Comparison of ENCODE assay signal across 10 cellular contexts in the genomic region with DNA sequence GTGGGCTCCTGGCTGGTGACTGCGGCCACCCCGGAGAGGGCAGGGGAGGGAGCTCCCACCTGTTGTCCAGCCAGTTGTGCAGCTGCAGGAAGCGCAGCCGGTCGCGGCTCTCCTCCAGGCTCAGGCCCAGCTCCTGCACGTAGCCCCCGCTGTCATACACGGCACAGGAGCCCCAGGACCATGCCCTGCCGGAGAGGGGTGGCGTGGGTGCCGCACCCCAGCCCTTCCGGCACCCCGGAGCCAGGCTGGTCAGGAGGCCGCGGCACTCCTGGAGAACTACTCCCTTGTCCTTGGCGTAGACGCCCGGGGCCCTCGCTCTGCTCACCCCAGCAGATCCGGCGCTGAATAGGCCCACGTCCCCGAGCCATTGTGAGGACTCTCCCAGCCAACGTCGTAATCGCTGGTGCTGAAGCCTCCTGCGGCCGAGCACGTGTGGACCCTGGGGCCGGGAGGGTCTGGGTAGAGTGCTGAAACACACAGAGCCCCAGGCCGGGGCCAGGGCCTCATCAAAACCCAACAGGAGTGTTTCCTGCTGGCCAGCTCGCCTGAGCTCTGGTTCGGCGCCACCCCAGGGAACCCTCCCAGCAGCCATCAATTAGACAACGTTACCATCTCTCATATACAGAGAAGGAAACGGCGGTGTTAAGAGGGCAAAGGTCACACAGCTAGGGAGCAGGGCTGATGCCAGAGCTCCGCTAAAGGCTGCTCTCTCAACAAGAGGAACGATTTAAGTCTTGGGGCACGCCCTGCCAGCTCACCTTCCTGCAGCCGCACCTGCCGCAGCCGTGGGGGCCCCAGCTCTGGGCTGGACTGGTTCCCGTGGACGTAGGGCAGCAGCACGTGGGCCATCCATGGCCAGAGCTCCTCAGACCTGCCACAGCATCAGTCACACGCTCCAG. TPM values are rescaled to one million over a fixed set of nuclear protein-coding genes. Genes with fewer than 3 reads are reported as not detected.
A peak's percentile ranks its signal among the peaks of the same experiment; 100 is the strongest.
DNase-seq lines count a peak whose midpoint lies in the region; ATAC-seq and TF ChIP-seq lines count a peak whose summit lies in the region.
"Had no signal": no experiment of that assay in that cellular context is flagged by ENCODE, and none has a peak within 500 bp of the region (broad histone marks: within the 10 kb centered on the region; RNA-seq: fewer than 3 reads in every experiment).

No MANE protein-coding gene starts in this region.

- no peak for TF ChIP-seq POLR2A in suprapubic skin (IDR thresholded peaks at IDR 0.05)

- H3K27me3 ChIP-seq in ectodermal cell (ENCODE audit: control insufficient read depth, insufficient read depth, low read length, poor library complexity, severe bottlenecking) (no peaks in the 10 kb centered on the region), mesendoderm (ENCODE audit: insufficient read depth, low read length, poor library complexity) (no peaks in the 10 kb centered on the region), suprapubic skin (no peaks in the 10 kb centered on the region)

- intact Hi-C loops in activated CD4-positive, alpha-beta T cell treated with anti-CD3 and anti-CD28 coated beads for 36 hours (cut with DNase I, micrococcal nuclease): no loop called here

- CTCF ChIA-PET in activated CD4-positive, alpha-beta T cell treated with anti-CD3 and anti-CD28 coated beads for 36 hours (lab: Charles Lee): no interaction called here

- H2AK5ac ChIP-seq in mesendoderm (ENCODE audit: low read length): no peak overlapping the region

- H3K79me1 ChIP-seq in mesendoderm (ENCODE audit: low read length): no peaks in the 10 kb centered on the region

- no peak overlapping the region for H3K4ac ChIP-seq in mesendoderm (ENCODE audit: low read depth, low read length)

- H3K36me3 ChIP-seq in ectodermal cell (ENCODE audit: control insufficient read depth, insufficient read depth, low read length) (peaks cover 12% of the 10 kb centered on the region), mesendoderm (ENCODE audit: control insufficient read depth, insufficient read depth, low read length) (peaks cover 2% of the 10 kb centered on the region), suprapubic skin (peaks cover 95% of the 10 kb centered on the region)

- H3K9me3 ChIP-seq in ectodermal cell (ENCODE audit: control insufficient read depth, low read length): no peaks in the 10 kb centered on the region
- no peaks in the 10 kb centered on the region for H3K9me3 ChIP-seq in suprapubic skin

- H3K18ac ChIP-seq in mesendoderm (ENCODE audit: low read length): no peak overlapping the region

- peak overlapping the region; percentile 74 for H3K9ac ChIP-seq in mesendoderm (ENCODE audit: low read length)

- H3K4me3 ChIP-seq in ectodermal cell (ENCODE audit: insufficient read depth, low read depth, low read length) (peak overlapping the region; percentile 32), mesendoderm (ENCODE audit: low read length) (peak overlapping the region; percentile 7), suprapubic skin (peak overlapping the region; percentile 14)

- H3K9me3 Mint-ChIP-seq in activated CD4-positive, alpha-beta T cell treated with anti-CD3 and anti-CD28 coated beads for 36 hours (ENCODE audit: low read depth): no peaks in the 10 kb centered on the region
- H3K9me3 Mint-ChIP-seq: activated naive CD4-positive, alpha-beta T cell treated with anti-CD3 and anti-CD28 coated beads, Interleukin-2, amount 50 U/mL, for 72 hours had no signal

- H3K27ac Mint-ChIP-seq in activated CD4-positive, alpha-beta T cell treated with anti-CD3 and anti-CD28 coated beads for 36 hours: no peak overlapping the region

- no peak for ATAC-seq in GM18873 (IDR thresholded peaks at IDR 0.05; ENCODE audit: low FRiP score, unreplicated experiment)
- no peak for ATAC-seq in activated CD4-positive, alpha-beta T cell treated with anti-CD3 and anti-CD28 coated beads for 36 hours

- no peaks in the 10 kb centered on the region for H3K4me1 Mint-ChIP-seq in activated CD4-positive, alpha-beta T cell treated with anti-CD3 and anti-CD28 coated beads for 36 hours

- H3K27ac ChIP-seq in ectodermal cell (ENCODE audit: insufficient read depth, low read depth, low read length, poor library complexity, severe bottlenecking) (no peak overlapping the region), mesendoderm (ENCODE audit: low read depth, low read length) (peak overlapping the region; percentile 8), suprapubic skin (peak overlapping the region; percentile 50)

- no peak overlapping the region for H3K23ac ChIP-seq in mesendoderm (ENCODE audit: low read length)

- no peak for TF ChIP-seq EP300 in suprapubic skin (IDR thresholded peaks at IDR 0.05)

- no peak overlapping the region for H3K4me3 Mint-ChIP-seq in activated CD4-positive, alpha-beta T cell treated with anti-CD3 and anti-CD28 coated beads for 36 hours

- no peaks in the 10 kb centered on the region for H3K79me2 ChIP-seq in mesendoderm (ENCODE audit: control insufficient read depth, insufficient read depth, low read length)

- no peak overlapping the region for H4K5ac ChIP-seq in mesendoderm (ENCODE audit: low read length)

- POLR2A ChIA-PET in activated CD4-positive, alpha-beta T cell treated with anti-CD3 and anti-CD28 coated beads for 36 hours (lab: Charles Lee): no interaction called here

- H3K4me2 ChIP-seq in mesendoderm (ENCODE audit: low read length): peak overlapping the region; percentile 38

- peaks cover 10% of the 10 kb centered on the region for H3K4me1 ChIP-seq in ectodermal cell (ENCODE audit: control insufficient read depth, insufficient read depth, low read length)
- peaks cover 1% of the 10 kb centered on the region for H3K4me1 ChIP-seq in mesendoderm (ENCODE audit: control insufficient read depth, low read depth, low read length)
- H3K4me1 ChIP-seq in suprapubic skin: peaks cover 50% of the 10 kb centered on the region

- H3K36me3 Mint-ChIP-seq in activated CD4-positive, alpha-beta T cell treated with anti-CD3 and anti-CD28 coated beads for 36 hours (ENCODE audit: low read depth): peaks cover 6% of the 10 kb centered on the region
- H3K36me3 Mint-ChIP-seq: activated naive CD4-positive, alpha-beta T cell treated with anti-CD3 and anti-CD28 coated beads, Interleukin-2, amount 50 U/mL, for 72 hours had no signal

- no peak overlapping the region for H2BK120ac ChIP-seq in mesendoderm (ENCODE audit: low read depth, low read length)

- no peaks in the 10 kb centered on the region for H3K27me3 Mint-ChIP-seq in activated CD4-positive, alpha-beta T cell treated with anti-CD3 and anti-CD28 coated beads for 36 hours

- H3K56ac ChIP-seq in mesendoderm (ENCODE audit: low read length): peak overlapping the region; percentile 85

- no peak overlapping the region for H2BK5ac ChIP-seq in mesendoderm (ENCODE audit: low read length)

- 60 to 63% methylated on average over 48 of the region's 48 CpGs for WGBS in ectodermal cell, 2 experiments
- no CpG with 5 or more reads among the region's 48 CpGs for WGBS in mesendoderm (ENCODE audit: extremely low coverage, insufficient coverage, low lambda C conversion rate)
- 80% methylated on average over 23 of the region's 48 CpGs for WGBS in suprapubic skin

- H2BK15ac ChIP-seq in mesendoderm (replicated peaks; ENCODE audit: low read depth): no peak overlapping the region

- TF ChIP-seq CTCF in suprapubic skin (IDR thresholded peaks at IDR 0.05): no peak

- DNase-seq in LoVo (ENCODE audit: low spot score) (peak; percentile 83), mesendoderm (peak; percentile 33), suprapubic skin (ENCODE audit: low spot score in 2 of 2) (no peak), DMS153 (lab: John Stamatoyannopoulos, UW) (no peak)
- no peak for DNase-seq in activated CD4-positive, alpha-beta T cell treated with anti-CD3 and anti-CD28 coated beads for 36 hours
- DNase-seq: NCI-H1092, NCI-H446 treated with DMSO at 0.1 percent for 48 hours had no signal

- H4K8ac ChIP-seq in mesendoderm (ENCODE audit: low read depth, low read length): no peak overlapping the region

RNA-seq across cellular contexts. Expression of a gene that starts 43.7 kb away (rescaled TPM):
- 65.6 TPM for polyA plus RNA-seq in ectodermal cell (2013, experiment 1 of 4)
- polyA plus RNA-seq in ectodermal cell (2013, experiment 2 of 4): 61.0 TPM
- polyA plus RNA-seq in ectodermal cell (2013, experiment 3 of 4): 46.6 TPM
- polyA plus RNA-seq in ectodermal cell (2013, experiment 4 of 4): 64.9 TPM
- polyA plus RNA-seq in mesendoderm (2013, experiment 1 of 2): 15.0 TPM
- polyA plus RNA-seq in mesendoderm (2013, experiment 2 of 2): 15.3 TPM
- 100 to 1,000 TPM; 209 to 446 (median 293) TPM for total RNA-seq in suprapubic skin
- total RNA-seq in activated CD4-positive, alpha-beta T cell treated with anti-CD3 and anti-CD28 coated beads for 36 hours: 10 to 100 TPM; 64.3 to 71.2 TPM

RNA-seq across cellular contexts. Expression of a gene that starts 44.2 kb away (rescaled TPM):
- 91.4 TPM for polyA plus RNA-seq in ectodermal cell (2013, experiment 1 of 4)
- polyA plus RNA-seq in ectodermal cell (2013, experiment 2 of 4): 99.9 TPM
- 70.5 TPM for polyA plus RNA-seq in ectodermal cell (2013, experiment 3 of 4)
- 86.4 TPM for polyA plus RNA-seq in ectodermal cell (2013, experiment 4 of 4)
- 42.5 TPM for polyA plus RNA-seq in mesendoderm (2013, experiment 1 of 2)
- polyA plus RNA-seq in mesendoderm (2013, experiment 2 of 2): 41.1 TPM
- 100 to 1,000 TPM; 103 to 193 (median 143) TPM for total RNA-seq in suprapubic skin
- total RNA-seq in activated CD4-positive, alpha-beta T cell treated with anti-CD3 and anti-CD28 coated beads for 36 hours: 10 to 100 TPM; 49.6 to 72.9 TPM

RNA-seq across cellular contexts. Expression of a gene that starts 44.3 kb away (rescaled TPM):
- 42.3 TPM for polyA plus RNA-seq in ectodermal cell (2013, experiment 1 of 4)
- polyA plus RNA-seq in ectodermal cell (2013, experiment 2 of 4): 37.8 TPM
- 37.6 TPM for polyA plus RNA-seq in ectodermal cell (2013, experiment 3 of 4)
- 41.5 TPM for polyA plus RNA-seq in ectodermal cell (2013, experiment 4 of 4)
- 36.8 TPM for polyA plus RNA-seq in mesendoderm (2013, experiment 1 of 2)
- polyA plus RNA-seq in mesendoderm (2013, experiment 2 of 2): 36.0 TPM
- total RNA-seq in suprapubic skin: 10 to 100 TPM; 15.9 to 40.5 (median 20.9) TPM
- total RNA-seq in activated CD4-positive, alpha-beta T cell treated with anti-CD3 and anti-CD28 coated beads for 36 hours: 10 to 100 TPM; 22.6 to 26.1 TPM

RNA-seq across cellular contexts. Expression of a gene that starts 56.5 kb away (rescaled TPM):
- 2.9 TPM for polyA plus RNA-seq in ectodermal cell (2013, experiment 1 of 4)
- 3.4 TPM for polyA plus RNA-seq in ectodermal cell (2013, experiment 2 of 4)
- 3.6 TPM for polyA plus RNA-seq in ectodermal cell (2013, experiment 3 of 4)
- 4.9 TPM for polyA plus RNA-seq in ectodermal cell (2013, experiment 4 of 4)
- polyA plus RNA-seq in mesendoderm (2013, experiment 1 of 2): 1.9 TPM
- 1.3 TPM for polyA plus RNA-seq in mesendoderm (2013, experiment 2 of 2)
- total RNA-seq in suprapubic skin: 1 to 10 TPM in 3 of 4 donors, under 1 TPM in 1; 0.64 to 3.0 (median 1.4) TPM
- total RNA-seq in activated CD4-positive, alpha-beta T cell treated with anti-CD3 and anti-CD28 coated beads for 36 hours: under 1 TPM in 1 of 2 experiments, not detected in 1; 0.21 TPM

Comparison
In these comparisons a context has a peak if more than half of its experiments do, and no peak if none do; other contexts are left out.
1. DNase-seq: peak in LoVo (single experiment) and mesendoderm (single experiment); none in suprapubic skin (0 of 2), activated CD4-positive, alpha-beta T cell treated with anti-CD3 and anti-CD28 coated beads for 36 hours (single experiment) and DMS153 (single experiment).
2. Peak in every context shown above with its lines, with median percentiles within 50 percentile points of each other: H3K4me3 ChIP-seq.